Comparison of ENCODE assay signal across 10 cellular contexts in the genomic region with DNA sequence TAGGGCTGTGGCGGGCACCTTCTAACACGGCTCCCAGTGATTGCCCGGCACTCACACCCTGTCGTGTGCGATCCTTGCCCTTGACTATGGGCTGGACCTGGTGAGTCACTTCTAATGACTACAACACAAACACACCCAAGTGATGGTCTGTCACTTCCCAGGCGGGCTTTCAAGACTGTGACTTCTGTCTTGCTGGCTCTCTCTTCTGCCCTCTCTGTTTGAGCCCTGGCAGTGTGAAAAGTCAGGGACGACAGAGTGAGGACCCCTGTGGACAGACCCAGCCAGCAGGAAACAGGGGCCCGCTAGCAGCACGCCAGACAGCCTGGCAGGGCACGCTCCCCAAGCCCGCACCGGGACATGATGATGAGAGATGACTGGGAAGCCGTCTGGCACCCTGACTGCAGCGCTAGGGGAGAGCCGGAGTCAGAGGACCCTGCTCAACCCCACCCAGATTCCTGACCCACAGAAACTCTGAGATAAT. TPM values are rescaled to one million over a fixed set of nuclear protein-coding genes. Genes with fewer than 3 reads are reported as not detected.
DNase-seq lines count a peak whose midpoint lies in the region; ATAC-seq and TF ChIP-seq lines count a peak whose summit lies in the region.
"Had no signal": no experiment of that assay in that cellular context is flagged by ENCODE, and none has a peak within 500 bp of the region (broad histone marks: within the 10 kb centered on the region; RNA-seq: fewer than 3 reads in every experiment).

No MANE protein-coding gene starts in this region.

- BruUV-seq in Panc1 (replicated peaks; lab: Mats Ljungman, UMichigan) = no TSS peak

- H3K4me1 Mint-ChIP-seq in activated T-cell treated with anti-CD3 and anti-CD28 coated beads, Interleukin-2, amount 50 U/mL, for 72 hours (ENCODE audit: low read depth) = no peaks in the 10 kb centered on the region

- H3K9me3 ChIP-seq in Panc1 (ENCODE audit: control insufficient read depth, insufficient read depth, low read depth, low read length) (no peaks in the 10 kb centered on the region), osteoblast (ENCODE audit: low read depth, low read length) (no peaks in the 10 kb centered on the region)

- peaks cover 38% of the 10 kb centered on the region for H3K4me1 ChIP-seq in Panc1 (ENCODE audit: control insufficient read depth, insufficient read depth, low read length)
- peaks cover 30% of the 10 kb centered on the region for H3K4me1 ChIP-seq in osteoblast (ENCODE audit: insufficient read depth, low read length)

- CTCF ChIA-PET in Panc1 (lab: Charles Lee) = no interaction called here

- H3K27me3 ChIP-seq in Panc1 (ENCODE audit: control insufficient read depth, insufficient read depth, low read length) (no peaks in the 10 kb centered on the region), osteoblast (ENCODE audit: insufficient read depth, low read length) (no peaks in the 10 kb centered on the region)

- no peaks in the 10 kb centered on the region for H3K27me3 Mint-ChIP-seq in activated T-cell treated with anti-CD3 and anti-CD28 coated beads, Interleukin-2, amount 50 U/mL, for 72 hours (ENCODE audit: low read depth)

- TF ChIP-seq CTCF in Panc1 (IDR thresholded peaks at IDR 0.05) (no peak), osteoblast (IDR thresholded peaks at IDR 0.05; ENCODE audit: extremely low read depth, low read depth, low read length) (no peak)

- H3K27ac Mint-ChIP-seq in activated T-cell treated with anti-CD3 and anti-CD28 coated beads, Interleukin-2, amount 50 U/mL, for 72 hours = no peak overlapping the region

- no peak overlapping the region for H3K4me3 Mint-ChIP-seq in activated T-cell treated with anti-CD3 and anti-CD28 coated beads, Interleukin-2, amount 50 U/mL, for 72 hours

- intact Hi-C loops in Panc1 (cut with micrococcal nuclease; ENCODE audit: unreplicated experiment) = no loop called here

- H3K9me3 Mint-ChIP-seq in activated T-cell treated with anti-CD3 and anti-CD28 coated beads, Interleukin-2, amount 50 U/mL, for 72 hours = peaks cover 1 to 5% of the 10 kb centered on the region in 2 donors

- in situ Hi-C loops in Panc1 (cut with HindIII; ENCODE audit: low pct_unique_long_range_greater_than_20kb, low sequenced_read_pairs) = no loop called here

- H3K4me3 ChIP-seq in Panc1 (ENCODE audit: low read depth in 2 of 2, low read length in 2 of 2) (peak overlapping the region; percentile 17 to 52), osteoblast (ENCODE audit: insufficient read depth, low read length) (no peak overlapping the region)

- DNase-seq in EH (ENCODE audit: low read depth) (peak; percentile 27), Panc1 (ENCODE audit: low read depth, low spot score) (peak; percentile 88), osteoblast (ENCODE audit: insufficient read length, low spot score, missing footprints) (peak; percentile 68), NCI-H1105 treated with DMSO at 0.1 percent for 48 hours (lab: John Stamatoyannopoulos, UW) (no peak), GOT3 (lab: John Stamatoyannopoulos, UW) (no peak), AG08395 (ENCODE audit: low spot score) (no peak)
- no peak for DNase-seq in activated T-cell treated with anti-CD3 and anti-CD28 coated beads, Interleukin-2, amount 50 U/mL, for 72 hours
- DNase-seq: stimulated activated CD4-positive, alpha-beta T cell treated with anti-CD3 and anti-CD28 coated beads, Interleukin-4, amount 100 ng/mL, for 4 hours; stimulated activated naive CD8-positive, alpha-beta T cell treated with anti-CD3 and anti-CD28 coated beads, Interleukin-15, Interleukin-2, amounts not matched to agents 100 U/mL and 50 U/mL, for 24 hours had no signal

- H4K20me1 ChIP-seq in osteoblast (ENCODE audit: insufficient read depth, low read length) = no peaks in the 10 kb centered on the region

- peak; percentile 97 for ATAC-seq in Panc1
- ATAC-seq in esophagus mucosa = peak; percentile 90
- no peak for ATAC-seq in activated T-cell treated with anti-CD3 and anti-CD28 coated beads, Interleukin-2, amount 50 U/mL, for 72 hours (replicated peaks in 1 of 2)
- ATAC-seq: stimulated activated naive CD8-positive, alpha-beta T cell treated with anti-CD3 and anti-CD28 coated beads, Interleukin-15, Interleukin-2, amounts not matched to agents 100 U/mL and 50 U/mL, for 24 hours had no signal

- H3K36me3 Mint-ChIP-seq in activated T-cell treated with anti-CD3 and anti-CD28 coated beads, Interleukin-2, amount 50 U/mL, for 72 hours (ENCODE audit: insufficient read depth in 2 of 2) = peaks cover 0 to 4% of the 10 kb centered on the region in 2 donors

- POLR2A ChIA-PET in Panc1 (lab: Charles Lee) = no interaction called here

- H3K4me2 ChIP-seq in osteoblast (ENCODE audit: insufficient read depth, low read length) = peak overlapping the region; percentile 24

- peaks cover 4% of the 10 kb centered on the region for H3K79me2 ChIP-seq in osteoblast (ENCODE audit: insufficient read depth, low read length)

- no peaks in the 10 kb centered on the region; the same call in 1 of the 2 replicates for H3K36me3 ChIP-seq in Panc1 (ENCODE audit: control insufficient read depth, insufficient read depth, low read length)
- H3K36me3 ChIP-seq in osteoblast (ENCODE audit: insufficient read depth, low read length) = no peaks in the 10 kb centered on the region

- no peak overlapping the region for H2AFZ ChIP-seq in osteoblast (ENCODE audit: low read length)

- H3K27ac ChIP-seq in Panc1 (ENCODE audit: low read length) = peak overlapping the region; percentile 78
- H3K27ac ChIP-seq in osteoblast (ENCODE audit: low read depth, low read length) = peak overlapping the region; percentile 24

RNA-seq across cellular contexts. Expression of a gene that starts 43.0 kb away (rescaled TPM):
- 16.6 TPM for total RNA-seq in Panc1 (2021; ENCODE audit: unreplicated experiment)
- 10.2 TPM for polyA plus RNA-seq in Panc1 (2012; ENCODE audit: insufficient read length)
- total RNA-seq in esophagus mucosa = 12.7 TPM
- total RNA-seq in osteoblast = 9.0 and 12.1 TPM in 2 replicates
- total RNA-seq in activated T-cell treated with anti-CD3 and anti-CD28 coated beads, Interleukin-2, amount 50 U/mL, for 72 hours = 1 to 10 TPM; 6.0 to 7.3 TPM

Comparison
In these comparisons a context has a peak if more than half of its experiments do, and no peak if none do; other contexts are left out.
1. DNase-seq: peak in EH (single experiment), Panc1 (single experiment) and osteoblast (single experiment); none in NCI-H1105 treated with DMSO at 0.1 percent for 48 hours (single experiment), activated T-cell treated with anti-CD3 and anti-CD28 coated beads, Interleukin-2, amount 50 U/mL, for 72 hours (0 of 2), GOT3 (single experiment) and AG08395 (single experiment).
2. ATAC-seq: peak in Panc1 (single experiment) and esophagus mucosa (single experiment); none in activated T-cell treated with anti-CD3 and anti-CD28 coated beads, Interleukin-2, amount 50 U/mL, for 72 hours (0 of 2).